ENCODE assay signal across 1 cellular context in the genomic region with DNA sequence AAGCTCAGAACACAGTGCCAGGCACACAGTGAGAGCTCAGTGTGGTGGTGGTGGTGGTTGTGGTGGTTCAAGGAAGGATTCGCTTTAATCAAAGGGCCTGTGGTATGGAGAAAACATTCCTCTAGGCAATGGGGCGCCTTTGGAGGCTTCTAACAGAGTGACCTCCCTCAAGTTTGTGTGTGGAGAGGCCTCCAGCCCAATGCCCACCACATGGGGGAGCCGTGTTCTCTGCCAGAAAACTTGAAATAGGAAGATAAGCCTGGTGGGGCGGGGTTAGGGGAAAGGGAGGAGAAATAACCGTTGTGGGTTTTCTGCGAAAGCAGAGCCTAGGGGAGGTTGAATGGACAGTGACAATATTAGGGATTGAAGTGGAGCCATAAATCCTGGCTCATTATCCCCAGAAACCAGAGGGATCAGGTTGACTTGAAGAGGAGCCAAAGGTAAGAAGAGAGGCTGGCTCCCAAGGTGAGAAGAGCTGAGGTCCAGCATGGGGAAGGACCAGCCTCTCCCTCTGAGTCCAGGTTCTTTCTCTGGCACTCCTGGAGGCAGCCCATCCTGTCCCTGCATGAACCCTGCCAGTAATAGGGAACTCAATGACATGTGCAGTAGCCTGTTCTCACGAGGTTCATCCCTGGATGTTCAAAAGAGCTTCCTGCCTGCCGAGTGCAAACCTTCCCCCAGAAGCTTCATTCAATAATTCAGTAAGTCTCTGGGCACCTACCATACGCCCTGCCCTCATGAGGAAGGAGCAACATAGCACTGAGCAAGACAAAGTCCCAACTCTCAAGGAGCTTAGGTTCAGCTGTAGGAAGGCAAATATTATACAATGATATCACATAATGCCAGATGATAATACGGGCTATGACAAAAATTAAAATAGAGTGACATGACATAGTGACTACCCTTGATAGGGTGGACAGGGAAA.
A peak's percentile ranks its signal among the peaks of the same experiment; 100 is the strongest.
TF ChIP-seq lines count a peak whose summit lies in the region.

No MANE protein-coding gene starts in this region.

TF ChIP-seq in HepG2, 621 proteins besides CTCF, POLR2A, EP300 and RAD21 (continued from another document):
- TF ChIP-seq KIAA2018 (CRISPR knock-in tag; IDR thresholded peaks at IDR 0.05; ENCODE audit: borderline replicate concordance) (no peak), ETS1 (CRISPR knock-in tag; IDR thresholded peaks at IDR 0.05) (no peak), ATF7-NPFF (CRISPR knock-in tag; IDR thresholded peaks at IDR 0.05; ENCODE audit: low read depth) (no peak), NFKBIZ (CRISPR knock-in tag; IDR thresholded peaks at IDR 0.05) (no peak), RFXAP (CRISPR knock-in tag; IDR thresholded peaks at IDR 0.05; ENCODE audit: borderline replicate concordance) (no peak), ZNF75D (CRISPR knock-in tag; IDR thresholded peaks at IDR 0.05; ENCODE audit: borderline replicate concordance) (no peak), HNRNPUL1 (IDR thresholded peaks at IDR 0.05; ENCODE audit: low read depth, low read length) (no peak), ARID4A (CRISPR knock-in tag; IDR thresholded peaks at IDR 0.05; ENCODE audit: borderline replicate concordance) (peak; percentile 37), RBAK (CRISPR knock-in tag; IDR thresholded peaks at IDR 0.05) (no peak), THAP9 (CRISPR knock-in tag; IDR thresholded peaks at IDR 0.05; ENCODE audit: borderline replicate concordance) (no peak), ZNF143 (CRISPR knock-in tag; IDR thresholded peaks at IDR 0.05) (no peak), ZNF782 (CRISPR knock-in tag; IDR thresholded peaks at IDR 0.05; ENCODE audit: borderline replicate concordance) (no peak), ZNF781 (CRISPR knock-in tag; IDR thresholded peaks at IDR 0.05; ENCODE audit: borderline replicate concordance, not compliant biosample characterization) (no peak), GATAD1 (CRISPR knock-in tag; IDR thresholded peaks at IDR 0.05) (0 out of 2 replicates have a peak, but pooled peaks have one; percentile 24), THAP11 (CRISPR knock-in tag; IDR thresholded peaks at IDR 0.05) (no peak)
- TF ChIP-seq, protein P1, sequence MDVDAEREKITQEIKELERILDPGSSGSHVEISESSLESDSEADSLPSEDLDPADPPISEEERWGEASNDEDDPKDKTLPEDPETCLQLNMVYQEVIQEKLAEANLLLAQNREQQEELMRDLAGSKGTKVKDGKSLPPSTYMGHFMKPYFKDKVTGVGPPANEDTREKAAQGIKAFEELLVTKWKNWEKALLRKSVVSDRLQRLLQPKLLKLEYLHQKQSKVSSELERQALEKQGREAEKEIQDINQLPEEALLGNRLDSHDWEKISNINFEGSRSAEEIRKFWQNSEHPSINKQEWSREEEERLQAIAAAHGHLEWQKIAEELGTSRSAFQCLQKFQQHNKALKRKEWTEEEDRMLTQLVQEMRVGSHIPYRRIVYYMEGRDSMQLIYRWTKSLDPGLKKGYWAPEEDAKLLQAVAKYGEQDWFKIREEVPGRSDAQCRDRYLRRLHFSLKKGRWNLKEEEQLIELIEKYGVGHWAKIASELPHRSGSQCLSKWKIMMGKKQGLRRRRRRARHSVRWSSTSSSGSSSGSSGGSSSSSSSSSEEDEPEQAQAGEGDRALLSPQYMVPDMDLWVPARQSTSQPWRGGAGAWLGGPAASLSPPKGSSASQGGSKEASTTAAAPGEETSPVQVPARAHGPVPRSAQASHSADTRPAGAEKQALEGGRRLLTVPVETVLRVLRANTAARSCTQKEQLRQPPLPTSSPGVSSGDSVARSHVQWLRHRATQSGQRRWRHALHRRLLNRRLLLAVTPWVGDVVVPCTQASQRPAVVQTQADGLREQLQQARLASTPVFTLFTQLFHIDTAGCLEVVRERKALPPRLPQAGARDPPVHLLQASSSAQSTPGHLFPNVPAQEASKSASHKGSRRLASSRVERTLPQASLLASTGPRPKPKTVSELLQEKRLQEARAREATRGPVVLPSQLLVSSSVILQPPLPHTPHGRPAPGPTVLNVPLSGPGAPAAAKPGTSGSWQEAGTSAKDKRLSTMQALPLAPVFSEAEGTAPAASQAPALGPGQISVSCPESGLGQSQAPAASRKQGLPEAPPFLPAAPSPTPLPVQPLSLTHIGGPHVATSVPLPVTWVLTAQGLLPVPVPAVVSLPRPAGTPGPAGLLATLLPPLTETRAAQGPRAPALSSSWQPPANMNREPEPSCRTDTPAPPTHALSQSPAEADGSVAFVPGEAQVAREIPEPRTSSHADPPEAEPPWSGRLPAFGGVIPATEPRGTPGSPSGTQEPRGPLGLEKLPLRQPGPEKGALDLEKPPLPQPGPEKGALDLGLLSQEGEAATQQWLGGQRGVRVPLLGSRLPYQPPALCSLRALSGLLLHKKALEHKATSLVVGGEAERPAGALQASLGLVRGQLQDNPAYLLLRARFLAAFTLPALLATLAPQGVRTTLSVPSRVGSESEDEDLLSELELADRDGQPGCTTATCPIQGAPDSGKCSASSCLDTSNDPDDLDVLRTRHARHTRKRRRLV (CRISPR knock-in tag; IDR thresholded peaks at IDR 0.05): no peak
- TF ChIP-seq, protein P2, sequence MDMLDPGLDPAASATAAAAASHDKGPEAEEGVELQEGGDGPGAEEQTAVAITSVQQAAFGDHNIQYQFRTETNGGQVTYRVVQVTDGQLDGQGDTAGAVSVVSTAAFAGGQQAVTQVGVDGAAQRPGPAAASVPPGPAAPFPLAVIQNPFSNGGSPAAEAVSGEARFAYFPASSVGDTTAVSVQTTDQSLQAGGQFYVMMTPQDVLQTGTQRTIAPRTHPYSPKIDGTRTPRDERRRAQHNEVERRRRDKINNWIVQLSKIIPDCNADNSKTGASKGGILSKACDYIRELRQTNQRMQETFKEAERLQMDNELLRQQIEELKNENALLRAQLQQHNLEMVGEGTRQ (IDR thresholded peaks at IDR 0.05; ENCODE audit: low read depth, low read length): no peak
- TF ChIP-seq, protein P2 (CRISPR knock-in tag; IDR thresholded peaks at IDR 0.05; ENCODE audit: borderline replicate concordance): no peak
